Comparison of ENCODE assay signal across 24 cellular contexts in the genomic region with DNA sequence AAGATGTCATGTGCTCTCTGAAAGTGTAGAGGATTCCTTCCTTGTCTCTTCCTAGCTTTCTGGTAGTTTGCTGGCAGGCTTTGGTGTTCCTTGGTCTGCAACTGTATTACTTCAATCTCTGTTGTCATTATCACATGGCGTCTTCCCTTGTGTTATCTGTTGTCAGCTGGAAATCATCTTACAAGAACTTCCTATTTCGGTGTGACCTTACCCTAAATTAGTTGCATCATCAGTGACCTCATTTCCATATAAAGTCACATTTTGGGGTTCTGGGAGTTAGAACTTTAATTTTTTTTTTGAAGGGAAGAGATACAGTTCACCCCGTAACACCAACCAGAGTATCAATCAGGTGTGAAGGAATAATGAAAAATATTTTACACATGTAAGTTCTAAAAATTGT.
"Had no signal": no experiment of that assay in that cellular context is flagged by ENCODE, and none has a peak within 500 bp of the region (broad histone marks: within the 10 kb centered on the region; RNA-seq: fewer than 3 reads in every experiment).

No MANE protein-coding gene starts in this region.

- FAIRE-seq: bronchial epithelial cell, colon had no signal

- H2AFZ ChIP-seq: parathyroid adenoma had no signal

- H3K4me2 ChIP-seq: smooth muscle cell had no signal

- H3K27ac ChIP-seq: esophagus muscularis mucosa, foreskin keratinocyte, parathyroid adenoma, psoas muscle, stomach, thyroid gland, upper lobe of left lung had no signal

- H3K36me3 ChIP-seq: esophagus muscularis mucosa, heart left ventricle, stomach, thyroid gland, upper lobe of left lung had no signal

- H3K9ac ChIP-seq: parathyroid adenoma had no signal

- H3K9me3 ChIP-seq: psoas muscle, stomach, thyroid gland, upper lobe of left lung had no signal

- H3K27me3 ChIP-seq: esophagus muscularis mucosa, foreskin keratinocyte, heart left ventricle, stomach, thyroid gland, upper lobe of left lung had no signal

- H3K4me1 ChIP-seq: foreskin keratinocyte had no signal

- H3K4me3 ChIP-seq: esophagus muscularis mucosa, heart left ventricle, psoas muscle, smooth muscle cell, stomach, thyroid gland, upper lobe of left lung had no signal

- DNase-seq: activated CD4-positive, alpha-beta memory T cell treated with anti-CD3 and anti-CD28 coated beads, Interleukin-2, amount 10 ng/mL, durations not matched to agents 7 days and 5 days; activated CD4-positive, alpha-beta T cell treated with anti-CD3 and anti-CD28 coated beads for 1 hour; activated CD4-positive, alpha-beta T cell treated with anti-CD3 and anti-CD28 coated beads, Interleukin-2, amount 10 ng/mL, durations not matched to agents 7 days and 5 days; activated naive CD4-positive, alpha-beta T cell; activated T-cell treated with anti-CD3 and anti-CD28 coated beads, Interleukin-2, amount 50 U/mL, for 48 hours; dermis blood vessel endothelial cell; effector CD4-positive, alpha-beta T cell; foreskin keratinocyte; heart left ventricle; hypothalamus; immature natural killer cell; naive thymus-derived CD8-positive, alpha-beta T cell; nucleus accumbens; psoas muscle; stimulated activated CD4-positive, alpha-beta T cell treated with anti-CD3 and anti-CD28 coated beads, Interleukin-1b, Interleukin-23, amount 100 ng/mL, for 48 hours; stimulated activated naive B cell treated with anti-CD40 and anti-IgM and Interleukin-4, amounts not matched to agents 10 μg/mL and 1 μg/mL and 100 μg/mL, for 72 hours; stomach; thyroid gland; upper lobe of left lung had no signal
